ENCODE assay signal across 8 cellular contexts in the genomic region with DNA sequence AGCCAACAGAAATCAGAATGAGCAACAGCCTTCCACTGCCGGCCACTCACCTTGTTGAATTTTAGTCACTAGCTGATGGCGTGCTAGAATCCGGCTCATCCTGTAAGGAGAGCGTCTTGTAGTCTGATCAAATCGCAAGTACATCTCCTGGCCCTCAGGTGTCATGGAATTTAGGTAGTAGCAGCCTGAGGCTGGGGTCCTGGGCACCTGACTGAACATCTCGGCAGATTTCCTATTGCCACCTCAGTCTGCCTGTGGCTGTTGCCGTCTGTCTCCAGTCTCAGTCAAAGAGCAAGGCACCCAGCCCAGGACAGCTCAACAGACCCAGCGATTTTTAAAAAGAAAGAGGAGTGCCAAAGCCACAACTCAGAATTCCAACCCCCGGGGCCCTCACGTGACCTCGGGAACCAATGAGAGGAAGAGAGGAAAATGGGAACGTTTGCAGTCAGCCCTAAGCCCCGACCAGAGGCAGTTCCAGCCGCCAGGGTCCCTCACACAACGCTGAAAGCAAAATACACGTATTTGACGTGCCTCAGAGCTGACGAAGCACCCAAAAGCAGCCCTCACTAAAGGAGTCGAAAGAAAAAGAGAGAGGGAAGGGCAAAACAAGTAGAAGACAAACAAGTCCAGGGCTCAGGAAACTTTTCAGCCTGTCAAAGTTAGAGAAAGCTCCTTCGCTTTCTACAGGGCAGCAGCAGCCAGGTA. TPM values are rescaled to one million over a fixed set of nuclear protein-coding genes. Genes with fewer than 3 reads are reported as not detected.
DNase-seq lines count a peak whose midpoint lies in the region; ATAC-seq, FAIRE-seq and TF ChIP-seq lines count a peak whose summit lies in the region.

STARD13 (minus strand) TSS at position 336 of the 705 bp plus-strand sequence; CDS start at position 219, 117 bp downstream.

- intact Hi-C loops in GM12878 (cut with micrococcal nuclease; ENCODE audit: unreplicated experiment): no loop called here

- 1% methylated on average over 20 of the region's 20 CpGs for WGBS in GM12878 (ENCODE audit: insufficient coverage, insufficient replicate concordance, low lambda C conversion rate, missing lambda C conversion rate)
- WGBS in trophoblast cell (ENCODE audit: extremely low coverage, insufficient coverage, insufficient read length): no CpG with 5 or more reads among the region's 20 CpGs

- no peak within 1 kb of the TSS for H3K23ac ChIP-seq in trophoblast cell (ENCODE audit: low read length)

- peak within 1 kb of the TSS; percentile 51 for H2BK5ac ChIP-seq in trophoblast cell (ENCODE audit: low read depth, low read length, poor library complexity)

- H4K20me1 ChIP-seq in GM12878 (ENCODE audit: control insufficient read depth, insufficient read depth): no peaks in the 10 kb centered on the region

- TF ChIP-seq CTCF in AG09319 (IDR thresholded peaks at IDR 0.05; ENCODE audit: low read depth, low read length) (peak; percentile 56), GM12878 (IDR thresholded peaks at IDR 0.05 in 2 of 3, conservative IDR thresholded peaks at IDR 0.05 in 1 of 3; ENCODE audit: control insufficient read depth in 2 of 3, extremely low read depth in 1 of 3, insufficient read depth in 1 of 3, low read depth in 3 of 3, low read length in 3 of 3) (0 out of 6 replicates have a peak, but pooled peaks of 1 of the 3 experiments have one; percentile 8)

- SMC1A ChIA-PET in GM12878 (lab: Charles Lee; ENCODE audit: uncharacterized antibody, unreplicated experiment): interaction anchor here (0.8 to 1.2 kb wide), 2 partner anchors 28 to 57 kb away, joined by 3 to 5 read pairs; no protein-coding TSS in a partner anchor

- peak; percentile 86 for ATAC-seq in GM18498 (IDR thresholded peaks at IDR 0.05; ENCODE audit: unreplicated experiment)
- peak; percentile 74 for ATAC-seq in HG02885 (IDR thresholded peaks at IDR 0.05; ENCODE audit: poor library complexity, unreplicated experiment)
- ATAC-seq in GM12878: peak; percentile 77

- H4K8ac ChIP-seq in trophoblast cell (ENCODE audit: low read depth, low read length): peak within 1 kb of the TSS; percentile 2

- DNase-seq in AG09319 (ENCODE audit: extremely low read depth, low read depth) (peak; percentile 96), NCI-H69 (lab: John Stamatoyannopoulos, UW) (peak; percentile 76), GM12878 (ENCODE audit: low read depth, low spot score) (peak; percentile 16), hepatic stellate cell (ENCODE audit: low spot score) (peak; percentile 89), trophoblast cell (peak; percentile 98 to 99)
- no peak for DNase-seq in effector CD4-positive, alpha-beta T cell

- POLR2A ChIA-PET in GM12878 (lab: Charles Lee): no interaction called here

- H3K4me1 ChIP-seq in GM12878 (ENCODE audit: control insufficient read depth, insufficient read depth, low read length) (no peaks in the 10 kb centered on the region), trophoblast cell (ENCODE audit: control insufficient read depth in 1 of 2, insufficient read depth in 2 of 2, low read length in 2 of 2) (peaks cover 7 to 11% of the 10 kb centered on the region in 2 experiments)

- peak within 1 kb of the TSS; percentile 84 for H4K91ac ChIP-seq in trophoblast cell (ENCODE audit: low read depth, low read length)

- in situ Hi-C loops in GM12878 (cut with MboI): no loop called here

- H2BK12ac ChIP-seq in trophoblast cell (ENCODE audit: low read length): peak within 1 kb of the TSS; percentile 37

- H2BK120ac ChIP-seq in trophoblast cell (ENCODE audit: insufficient read depth, low read length, poor library complexity): peak within 1 kb of the TSS; percentile 47

- H2AFZ ChIP-seq in GM12878 (ENCODE audit: control insufficient read depth, low read depth, low read length) (peak within 1 kb of the TSS; percentile 97), trophoblast cell (ENCODE audit: insufficient read depth, low read length, poor library complexity) (peak within 1 kb of the TSS; percentile 32)

- H2AK5ac ChIP-seq in trophoblast cell (ENCODE audit: low read length): no peak within 1 kb of the TSS

- H4K12ac ChIP-seq in trophoblast cell (ENCODE audit: low read depth, low read length): no peak within 1 kb of the TSS

- H3K27me3 ChIP-seq in GM12878 (replicated peaks in 1 of 2; ENCODE audit: control insufficient read depth in 2 of 2, insufficient read depth in 2 of 2, low read length in 1 of 2): no peaks in the 10 kb centered on the region; a peak in 1 of 4 replicates
- H3K27me3 ChIP-seq in trophoblast cell (ENCODE audit: insufficient read depth, low read length): no peaks in the 10 kb centered on the region

- H3K36me3 ChIP-seq in GM12878 (ENCODE audit: control insufficient read depth in 2 of 2, insufficient read depth in 2 of 2, low read length in 1 of 2): no peaks in the 10 kb centered on the region
- no peaks in the 10 kb centered on the region for H3K36me3 ChIP-seq in trophoblast cell (ENCODE audit: control insufficient read depth in 1 of 2, insufficient read depth in 2 of 2, low read length in 2 of 2)

- H3K4ac ChIP-seq in trophoblast cell (ENCODE audit: low read depth, low read length): peak within 1 kb of the TSS; percentile 12

- H3K4me2 ChIP-seq in GM12878 (ENCODE audit: control insufficient read depth, insufficient read depth): peak within 1 kb of the TSS; percentile 90
- H3K4me2 ChIP-seq in trophoblast cell (ENCODE audit: low read length): peak within 1 kb of the TSS; percentile 58

- TF ChIP-seq POLR2A in GM12878 (IDR thresholded peaks at IDR 0.05; ENCODE audit: low read depth, low read length): peak; percentile 55; the same call in 1 of the 2 replicates

- H3K14ac ChIP-seq in trophoblast cell (ENCODE audit: low read length): peak within 1 kb of the TSS; percentile 77

- CTCF ChIA-PET in GM12878 (lab: Yijun Ruan, JAX): interaction anchor here (0.6 kb wide), 1 partner anchor 858 kb away, joined by 3 read pairs; the partner anchor contains the start of gene N4BP2L1

- peak within 1 kb of the TSS; percentile 54 for H3K18ac ChIP-seq in trophoblast cell (ENCODE audit: low read length)

- H3K27ac ChIP-seq in GM12878 (ENCODE audit: control insufficient read depth, insufficient read depth) (peak within 1 kb of the TSS; percentile 36; the same call in 1 of the 2 replicates), trophoblast cell (ENCODE audit: low read depth, low read length) (peak within 1 kb of the TSS; percentile 95)

- peaks cover 11% of the 10 kb centered on the region for H3K79me1 ChIP-seq in trophoblast cell (ENCODE audit: low read length)

- RAD21 ChIA-PET in GM12878 (lab: Charles Lee; ENCODE audit: unreplicated experiment): no interaction called here

- H3K9ac ChIP-seq in GM12878 (ENCODE audit: control insufficient read depth, insufficient read depth, low read length) (peak within 1 kb of the TSS; percentile 71), trophoblast cell (ENCODE audit: low read length) (peak within 1 kb of the TSS; percentile 79)

- no peaks in the 10 kb centered on the region for H3K79me2 ChIP-seq in GM12878 (ENCODE audit: control insufficient read depth, insufficient read depth, low read length)
- H3K79me2 ChIP-seq in trophoblast cell (ENCODE audit: control insufficient read depth, insufficient read depth, low read length, poor library complexity): peaks cover 2% of the 10 kb centered on the region

- FAIRE-seq in GM12878 (lab: Jason Lieb, UNC): peak; percentile 74

- H3K9me3 ChIP-seq in GM12878 (replicated peaks; ENCODE audit: control insufficient read depth, insufficient read depth, low read length) (no peaks in the 10 kb centered on the region), trophoblast cell (ENCODE audit: insufficient read depth, low read depth, low read length) (no peaks in the 10 kb centered on the region)

- H3K4me3 ChIP-seq in GM12878: peak within 1 kb of the TSS; percentile 70
- peak within 1 kb of the TSS; percentile 69 for H3K4me3 ChIP-seq in trophoblast cell (ENCODE audit: low read depth, low read length)

- BruUV-seq in GM12878 (replicated peaks; lab: Mats Ljungman, UMichigan): no TSS peak

- TF ChIP-seq EP300 in GM12878 (IDR thresholded peaks at IDR 0.05; ENCODE audit: borderline replicate concordance in 1 of 2, control insufficient read depth in 1 of 2, low read depth in 2 of 2, low read length in 2 of 2): no peak

- TF ChIP-seq RAD21 in GM12878 (IDR thresholded peaks at IDR 0.05; ENCODE audit: insufficient read depth, low read depth, low read length): peak; percentile 9; the same call in 1 of the 2 replicates

TF ChIP-seq in GM12878, 131 proteins besides CTCF, POLR2A, EP300 and RAD21 (continues in another document):
- TF ChIP-seq BHLHE40 (IDR thresholded peaks at IDR 0.05; ENCODE audit: borderline replicate concordance in 1 of 2, low read depth in 2 of 2, low read length in 1 of 2): peak; percentile 47 to 51; a peak in 2 of 4 replicates
- no peak for TF ChIP-seq STAT1 (conservative IDR thresholded peaks at IDR 0.05)
- 0 out of 2 replicates have a peak, but pooled peaks have one; percentile 26 for TF ChIP-seq CREB1 (IDR thresholded peaks at IDR 0.05; ENCODE audit: low read depth)
- TF ChIP-seq, protein P1, sequence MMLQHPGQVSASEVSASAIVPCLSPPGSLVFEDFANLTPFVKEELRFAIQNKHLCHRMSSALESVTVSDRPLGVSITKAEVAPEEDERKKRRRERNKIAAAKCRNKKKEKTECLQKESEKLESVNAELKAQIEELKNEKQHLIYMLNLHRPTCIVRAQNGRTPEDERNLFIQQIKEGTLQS (IDR thresholded peaks at IDR 0.05; ENCODE audit: borderline replicate concordance, extremely low read depth, low read depth, low read length): peak; percentile 84; the same call in 1 of the 2 replicates

RNA-seq across cellular contexts. Expression of gene STARD13, which starts in this region (rescaled TPM):
- 81.3 and 82.3 TPM in 2 replicates for total RNA-seq in GM12878 (2013; cell fraction: nucleolus; rRNA removed)
- total RNA-seq in GM12878 (2014; rRNA removed): 12.8 and 14.0 TPM in 2 replicates
- 9.0 and 9.3 TPM in 2 replicates for total RNA-seq in GM12878 (2014; rRNA removed; fragmentation: Illumina TruSeq; extraction: Trizol)
- 15.1 and 15.9 TPM in 2 replicates for total RNA-seq in GM12878 (2021)
- polyA plus RNA-seq in GM12878 (2011; ENCODE audit: low read depth): 1.5 TPM
- 35.7 and 41.6 TPM in 2 replicates for polyA plus RNA-seq in GM12878 (2011; rRNA removed)
- polyA plus RNA-seq in GM12878 (2011; cell fraction: cytosol; rRNA removed): 26.2 and 26.5 TPM in 2 replicates
- 90.1 and 92.8 TPM in 2 replicates for polyA plus RNA-seq in GM12878 (2011; cell fraction: nucleus; rRNA removed)
- 2.1 and 4.1 TPM in 2 replicates for polyA plus RNA-seq in GM12878 (2012)
- polyA plus RNA-seq in GM12878 (2014; fragmentation: Illumina TruSeq; extraction: Trizol): 7.5 and 8.6 TPM in 2 replicates
- 1 to 10 TPM; 4.0 to 4.1 TPM for polyA plus RNA-seq in GM12878 (2014; fragmentation: Nextera tagmentation; extraction: Ambion mirVana)
- 7.9 and 11.5 TPM in 2 replicates for polyA plus RNA-seq in GM12878 (2014; rRNA removed)
- polyA plus RNA-seq in GM12878 (2016; fragmentation: Nextera tagmentation; extraction: Ambion mirVana): 10 to 100 TPM in 1 of 2 experiments, 1 to 10 TPM in 1; 9.8 to 10.5 TPM
- polyA minus RNA-seq in GM12878 (2011; rRNA and poly(A)+ RNA removed): 91.4 and 92.1 TPM in 2 replicates
- polyA minus RNA-seq in GM12878 (2011; cell fraction: cytosol; rRNA and poly(A)+ RNA removed): 17.9 and 24.3 TPM in 2 replicates
- polyA minus RNA-seq in GM12878 (2011; cell fraction: nucleus; rRNA and poly(A)+ RNA removed): 85.5 and 147 TPM in 2 replicates
- 3.3 and 3.6 TPM in 2 replicates for polyA plus RNA-seq in trophoblast cell (2013)
